ENCODE assay signal across 2 cellular contexts in genomic region chr19:8639821-8640401, GRCh38.
TF ChIP-seq lines count a peak whose summit lies in the region.

No MANE protein-coding gene starts in this region.

TF ChIP-seq in A549, 52 proteins besides CTCF, POLR2A, EP300 and RAD21:
- TF ChIP-seq ZFP36 (IDR thresholded peaks at IDR 0.05; ENCODE audit: borderline replicate concordance, partially characterized antibody) (no peak), RCOR1 (IDR thresholded peaks at IDR 0.05; ENCODE audit: low read depth, low read length) (no peak), EHF (CRISPR knock-in tag; IDR thresholded peaks at IDR 0.05) (peak; percentile 75; the same call in 1 of the 2 replicates), SREBF2 (IDR thresholded peaks at IDR 0.05) (no peak), CHD4 (IDR thresholded peaks at IDR 0.05; ENCODE audit: borderline replicate concordance) (no peak), GATA3 (IDR thresholded peaks at IDR 0.05; ENCODE audit: borderline replicate concordance) (no peak; the same call in 1 of the 2 replicates), JUNB (IDR thresholded peaks at IDR 0.05) (no peak), HES2 (IDR thresholded peaks at IDR 0.05) (no peak), E2F6 (IDR thresholded peaks at IDR 0.05; ENCODE audit: borderline replicate concordance, low read depth) (no peak), KDM5A (IDR thresholded peaks at IDR 0.05) (no peak), HOXB13 (CRISPR knock-in tag; IDR thresholded peaks at IDR 0.05; ENCODE audit: low read depth) (peak; percentile 58; the same call in 1 of the 2 replicates), PBX3 (IDR thresholded peaks at IDR 0.05) (no peak), BCL3 (IDR thresholded peaks at IDR 0.05) (no peak; the same call in 2 of the 3 replicates), KDM1A (IDR thresholded peaks at IDR 0.05; ENCODE audit: low read depth) (no peak), RARB (CRISPR knock-in tag; IDR thresholded peaks at IDR 0.05) (peak; percentile 71; the same call in 1 of the 2 replicates), POLR2AphosphoS2 (conservative IDR thresholded peaks at IDR 0.05; ENCODE audit: low read length) (no peak), MAX (IDR thresholded peaks at IDR 0.05) (no peak), HOXB5 (CRISPR knock-in tag; IDR thresholded peaks at IDR 0.05) (peak; percentile 64; the same call in 1 of the 2 replicates), NFE2L2 (conservative IDR thresholded peaks at IDR 0.05; ENCODE audit: low read length) (no peak), MYC (IDR thresholded peaks at IDR 0.05; ENCODE audit: borderline replicate concordance, low read length) (no peak), MAZ (IDR thresholded peaks at IDR 0.05; ENCODE audit: borderline replicate concordance, low read depth, low read length) (no peak), BHLHE40 (IDR thresholded peaks at IDR 0.05; ENCODE audit: low read depth, low read length) (no peak)

TF ChIP-seq in liver, 16 proteins besides CTCF, POLR2A, EP300 and RAD21:
- TF ChIP-seq ATF3 (IDR thresholded peaks at IDR 0.05) (no peak), FOXA2 (IDR thresholded peaks at IDR 0.05) (no peak), MAX (IDR thresholded peaks at IDR 0.05) (no peak), NR2F2 (IDR thresholded peaks at IDR 0.05) (peak; percentile 58), HNF4G (IDR thresholded peaks at IDR 0.05) (no peak)
TF ChIP-seq in liver: peak in this region for 1.
